Comparison of ENCODE assay signal across 8 cellular contexts in genomic region chr5:71601222-71602026, GRCh38.
DNase-seq lines count a peak whose midpoint lies in the region; ATAC-seq, FAIRE-seq and TF ChIP-seq lines count a peak whose summit lies in the region.

No MANE protein-coding gene starts in this region.

- peak; percentile 81 for TF ChIP-seq CTCF in astrocyte of the cerebellum (IDR thresholded peaks at IDR 0.05; ENCODE audit: low read depth, low read length, missing control alignments)

- ATAC-seq in GM21528 (IDR thresholded peaks at IDR 0.05; ENCODE audit: low FRiP score, unreplicated experiment), result peak; percentile 87

- peak; percentile 96 for DNase-seq in ELR (ENCODE audit: low read depth)
- DNase-seq in HTR-8/SVneo (ENCODE audit: insufficient read length, low spot score), result peak; percentile 84
- peak; percentile 48 for DNase-seq in T-helper 9 cell
- peak; percentile 96 for DNase-seq in astrocyte of the cerebellum (ENCODE audit: low read depth)
- DNase-seq in inferior parietal cortex (ENCODE audit: extremely low spot score), result peak; percentile 55
- peak; percentile 37 to 44 for DNase-seq in stimulated activated CD4-positive, alpha-beta T cell treated with anti-CD3 and anti-CD28 coated beads, Interleukin-2, amount 100 ng/mL, for 48 hours
- DNase-seq in DMS79 treated with DMSO at 0.1 percent for 48 hours (lab: John Stamatoyannopoulos, UW), result no peak

- in situ Hi-C loops in astrocyte of the cerebellum (cut with HindIII; ENCODE audit: low sequenced_read_pairs), result no loop called here

- FAIRE-seq in HTR-8/SVneo (lab: Jason Lieb, UNC), result no peak

- no peak overlapping the region for H3K4me3 ChIP-seq in astrocyte of the cerebellum (ENCODE audit: low read depth, low read length)
